ENCODE assay signal across 17 cellular contexts in the genomic region with DNA sequence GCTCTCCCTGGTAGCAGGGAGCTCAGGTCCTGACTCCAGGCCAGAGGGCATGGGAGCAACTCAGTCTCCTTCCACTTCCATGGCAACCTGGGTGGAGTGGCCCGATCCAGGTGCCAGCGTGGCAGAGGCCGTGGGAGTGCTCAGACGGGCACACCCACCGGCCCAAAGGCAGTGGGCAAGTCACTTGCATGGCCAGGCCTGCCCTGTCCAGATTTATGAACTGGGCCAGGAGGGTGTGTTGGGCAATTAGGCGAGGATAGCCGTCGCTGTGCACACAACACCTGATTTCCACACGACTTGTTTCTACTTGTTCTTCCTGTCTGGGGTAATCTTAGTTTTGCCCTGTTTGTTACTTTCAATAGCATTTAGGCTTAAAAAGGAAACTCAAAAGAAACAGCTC. TPM values are rescaled to one million over a fixed set of nuclear protein-coding genes. Genes with fewer than 3 reads are reported as not detected.
"Had no signal": no experiment of that assay in that cellular context is flagged by ENCODE, and none has a peak within 500 bp of the region (broad histone marks: within the 10 kb centered on the region; RNA-seq: fewer than 3 reads in every experiment).

No MANE protein-coding gene starts in this region.

- H3K4me3 ChIP-seq: lung, psoas muscle had no signal

- ATAC-seq: activated T-cell treated with anti-CD3 and anti-CD28 coated beads, Interleukin-2, amount 50 U/mL, for 4 hours; psoas muscle; sciatic nerve; stimulated activated naive B cell treated with anti-CD40 and anti-IgM and Interleukin-4, amounts not matched to agents 10 μg/mL and 1 μg/mL and 100 μg/mL, for 72 hours had no signal

- H3K27ac ChIP-seq: psoas muscle had no signal

- H3K4me1 ChIP-seq: psoas muscle had no signal

- DNase-seq: activated CD4-positive, alpha-beta memory T cell treated with anti-CD3 and anti-CD28 coated beads for 36 hours; activated CD4-positive, CD25-positive, alpha-beta regulatory T cell treated with anti-CD3 and anti-CD28 coated beads, Interleukin-2, amount 50 U/mL, for 72 hours; activated gamma-delta T cell; activated naive CD8-positive, alpha-beta T cell treated with anti-CD3 and anti-CD28 coated beads for 36 hours; activated T-cell treated with anti-CD3 and anti-CD28 coated beads, Interleukin-2, amount 50 U/mL, for 4 hours; hippocampal formation; kidney glomerular epithelial cell; psoas muscle; stimulated activated CD4-positive, alpha-beta T cell treated with anti-CD3 and anti-CD28 coated beads, Interleukin-2, amount 100 ng/mL, for 24 hours; stimulated activated naive B cell treated with anti-CD40 and anti-IgM and Interleukin-4, amounts not matched to agents 10 μg/mL and 1 μg/mL and 100 μg/mL, for 72 hours; T-helper 2 cell had no signal

RNA-seq across cellular contexts. Expression of gene NYX, which starts 55.5 kb away (rescaled TPM):
- total RNA-seq: activated CD4-positive, alpha-beta memory T cell treated with anti-CD3 and anti-CD28 coated beads for 36 hours; activated naive CD8-positive, alpha-beta T cell treated with anti-CD3 and anti-CD28 coated beads for 36 hours; activated T-cell treated with anti-CD3 and anti-CD28 coated beads, Interleukin-2, amount 50 U/mL, for 4 hours; glomerular endothelial cell; lung; natural killer cell treated with Interleukin-12 subunit alpha and Interleukin-12 subunit beta and Interleukin-15 and Interleukin-18, amount 100 ng/mL, for 72 hours; omental fat pad; psoas muscle; sciatic nerve; urinary bladder had no signal
- polyA plus RNA-seq: lung, psoas muscle, urinary bladder had no signal
